Comparison of ENCODE assay signal across 21 cellular contexts in the genomic region with DNA sequence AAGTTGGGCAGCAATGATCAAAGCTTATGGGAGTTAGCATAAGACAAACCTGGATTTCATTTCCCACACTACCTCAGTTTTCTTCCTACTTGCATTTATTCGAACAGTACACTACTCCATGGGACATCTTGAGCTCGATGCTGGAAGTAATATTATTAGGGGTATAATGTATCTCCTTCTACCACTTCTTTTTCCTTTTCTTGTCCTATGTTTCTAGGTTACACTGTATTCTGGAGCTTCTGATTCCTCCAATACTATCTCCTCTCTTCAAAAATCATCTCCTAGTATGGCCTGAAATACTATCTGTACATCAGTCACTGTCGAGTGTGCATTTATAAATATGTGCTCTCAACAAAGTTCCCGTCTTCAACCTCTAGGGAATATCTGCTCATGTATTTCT.
A peak's percentile ranks its signal among the peaks of the same experiment; 100 is the strongest.
DNase-seq lines count a peak whose midpoint lies in the region; ATAC-seq, FAIRE-seq and TF ChIP-seq lines count a peak whose summit lies in the region.
"Had no signal": no experiment of that assay in that cellular context is flagged by ENCODE, and none has a peak within 500 bp of the region (broad histone marks: within the 10 kb centered on the region; RNA-seq: fewer than 3 reads in every experiment).

No MANE protein-coding gene starts in this region.

- H4K20me1 ChIP-seq in GM23338 (replicated peaks; ENCODE audit: insufficient read depth) (no peaks in the 10 kb centered on the region), K562 (replicated peaks; ENCODE audit: control insufficient read depth, insufficient read depth, low read length) (no peaks in the 10 kb centered on the region)

- peaks cover 39% of the 10 kb centered on the region for H3K4me1 Mint-ChIP-seq in GM23338

- H3K79me2 ChIP-seq in GM23338 (replicated peaks; ENCODE audit: insufficient read depth) (peaks cover 66% of the 10 kb centered on the region), K562 (ENCODE audit: control insufficient read depth, insufficient read depth, low read length) (no peaks in the 10 kb centered on the region)

- no peaks in the 10 kb centered on the region for H3F3A ChIP-seq in GM23338 (replicated peaks; ENCODE audit: low read depth)

- TF ChIP-seq RAD21 in A549 (conservative IDR thresholded peaks at IDR 0.05 in 1 of 2, IDR thresholded peaks at IDR 0.05 in 1 of 2) (no peak), K562 (CRISPR knock-in tag; conservative IDR thresholded peaks at IDR 0.05 in 1 of 2, IDR thresholded peaks at IDR 0.05 in 1 of 2) (no peak)

- H3K36me3 Mint-ChIP-seq in GM23338 (ENCODE audit: low read depth) = peaks cover 8% of the 10 kb centered on the region; the same call in 1 of the 3 replicates

- intact Hi-C loops in K562 (cut with micrococcal nuclease) = loop anchor here (5.0 kb wide), 1 partner anchor 122 kb away; no protein-coding TSS in a partner anchor

- H3K4me2 ChIP-seq in A549 (peak overlapping the region; percentile 50; the same call in 2 of the 3 replicates), GM23338 (no peak overlapping the region), K562 (ENCODE audit: insufficient read depth, low read length) (no peak overlapping the region; the same call in 1 of the 2 replicates)

- in situ Hi-C loops in K562 (cut with MboI) = no loop called here

- no peak overlapping the region for H3K4me3 Mint-ChIP-seq in GM23338
- H3K4me3 Mint-ChIP-seq: CD4-positive, alpha-beta T cell had no signal

- TF ChIP-seq CTCF in A549 (IDR thresholded peaks at IDR 0.05) = no peak
- no peak for TF ChIP-seq CTCF in GM23338 (conservative IDR thresholded peaks at IDR 0.05; ENCODE audit: low read depth in 2 of 2)
- no peak for TF ChIP-seq CTCF in K562 (IDR thresholded peaks at IDR 0.05 in 2 of 3, conservative IDR thresholded peaks at IDR 0.05 in 1 of 3; ENCODE audit: insufficient read depth in 2 of 3, low read depth in 1 of 3, low read length in 3 of 3)

- H3K9me1 ChIP-seq in K562 (ENCODE audit: control insufficient read depth, insufficient read depth, low read length) = no peaks in the 10 kb centered on the region

- H3K27me3 ChIP-seq in GM23338 (ENCODE audit: insufficient read depth) (no peaks in the 10 kb centered on the region), K562 (ENCODE audit: control insufficient read depth in 2 of 2, insufficient read depth in 2 of 2, low read length in 2 of 2) (no peaks in the 10 kb centered on the region; a peak in 1 of 5 replicates)

- BruUV-seq in K562 (replicated peaks; lab: Mats Ljungman, UMichigan) = no TSS peak

- peak overlapping the region; percentile 4; the same call in 1 of the 2 replicates for H3K27ac Mint-ChIP-seq in GM23338
- H3K27ac Mint-ChIP-seq: CD4-positive, alpha-beta T cell had no signal

- DNase-seq in A549 (ENCODE audit: low read depth in 1 of 2, low spot score in 1 of 2) (no peak), GM23338 (ENCODE audit: low spot score) (no peak), K562 (ENCODE audit: extremely low read depth in 1 of 4, low spot score in 3 of 4) (peak in 2 of 4 experiments; percentile 21 to 23), substantia nigra (lab: John Stamatoyannopoulos, UW) (no peak), GOT3 (lab: John Stamatoyannopoulos, UW) (no peak)
- DNase-seq in stimulated activated CD8-positive, alpha-beta memory T cell treated with anti-CD3 and anti-CD28 coated beads, Interleukin-4, amount 100 ng/mL, for 48 hours = no peak
- DNase-seq in stimulated activated CD4-positive, alpha-beta T cell treated with anti-CD3 and anti-CD28 coated beads, Interleukin-4, amount 100 ng/mL, for 24 hours = no peak
- DNase-seq: 8988T; Caco-2; CD4-positive, alpha-beta T cell; DMS153; DMS79; GDM1; GM23248; H7; IMR-90 had no signal

- H3K9me3 ChIP-seq in A549 (no peaks in the 10 kb centered on the region), K562 (replicated peaks; ENCODE audit: control insufficient read depth, insufficient read depth, low read depth, low read length) (no peaks in the 10 kb centered on the region)
- H3K9me3 ChIP-seq: Caco-2 had no signal

- TF ChIP-seq EP300 in A549 (IDR thresholded peaks at IDR 0.05) (no peak), K562 (IDR thresholded peaks at IDR 0.05; ENCODE audit: low read length) (no peak)

- TF ChIP-seq POLR2A in A549 (IDR thresholded peaks at IDR 0.05; ENCODE audit: low read length) = no peak
- no peak for TF ChIP-seq POLR2A in K562 (conservative IDR thresholded peaks at IDR 0.05)

- no peaks in the 10 kb centered on the region for H3K9me2 ChIP-seq in GM23338 (ENCODE audit: insufficient read depth)

- H3K4me1 ChIP-seq in A549 (peaks cover 96% of the 10 kb centered on the region), GM23338 (ENCODE audit: insufficient read depth) (peaks cover 24% of the 10 kb centered on the region), K562 (replicated peaks in 1 of 2; ENCODE audit: control insufficient read depth in 2 of 2, insufficient read depth in 2 of 2, low read length in 2 of 2) (peaks cover 0 to 53% of the 10 kb centered on the region in 2 experiments; a peak in 4 of 5 replicates)

- FAIRE-seq in A549 (lab: Jason Lieb, UNC) = no peak
- no peak for FAIRE-seq in K562 (lab: Jason Lieb, UNC)
- FAIRE-seq: GM12892, GM18507, HTR-8/SVneo had no signal

- H3K27me3 Mint-ChIP-seq in GM23338 (ENCODE audit: insufficient read depth, low read depth, poor library complexity) = no peaks in the 10 kb centered on the region
- H3K27me3 Mint-ChIP-seq: CD4-positive, alpha-beta T cell had no signal

- H2AFZ ChIP-seq in GM23338 (no peak overlapping the region), K562 (ENCODE audit: low read depth, low read length) (peak overlapping the region; percentile 9; the same call in 1 of the 2 replicates)
- H2AFZ ChIP-seq: GM23248 had no signal

- no peaks in the 10 kb centered on the region for H3K9me3 Mint-ChIP-seq in GM23338
- H3K9me3 Mint-ChIP-seq: CD4-positive, alpha-beta T cell had no signal

- POLR2A ChIA-PET in A549 (lab: Yijun Ruan, JAX) (no interaction called here), K562 (lab: Yijun Ruan, JAX) (interaction anchor here (0.8 to 3.8 kb wide), 3 partner anchors 10 to 100 kb away, joined by 3 to 14 read pairs (median 4); no protein-coding TSS in a partner anchor)

- H3K9ac ChIP-seq in K562 (ENCODE audit: insufficient read depth in 1 of 2, low read depth in 2 of 2, low read length in 2 of 2) = 0 out of 4 replicates have a peak overlapping the region, but pooled peaks of 1 of the 2 experiments have one; percentile 7
- H3K9ac ChIP-seq: GM23248 had no signal

- CTCF ChIA-PET in A549 (lab: Yijun Ruan, JAX) (interaction anchor here (1.2 to 1.9 kb wide), 3 partner anchors 11 to 125 kb away, joined by 3 to 4 read pairs (median 4); partner anchors contain the start of gene MAP7), K562 (lab: Yijun Ruan, JAX; ENCODE audit: low intra/inter-chr PET ratio) (no interaction called here)

- H3K4me3 ChIP-seq in A549 (no peak overlapping the region), GM23338 (no peak overlapping the region), K562 (no peak overlapping the region)
- H3K4me3 ChIP-seq: GM23248 had no signal

- ATAC-seq in A549 (no peak), GM23338 (no peak), K562 (peak; percentile 7; the same call in 2 of the 3 replicates)
- ATAC-seq: HCT116 had no signal

- H3K36me3 ChIP-seq in GM23338 (ENCODE audit: insufficient read depth) = no peaks in the 10 kb centered on the region
- no peaks in the 10 kb centered on the region for H3K36me3 ChIP-seq in K562 (ENCODE audit: control insufficient read depth, insufficient read depth, low read length)

- 79% methylated on average over 4 of the region's 4 CpGs for WGBS in A549 (ENCODE audit: missing lambda C conversion rate)
- WGBS in K562 (ENCODE audit: insufficient coverage, low coverage, missing lambda C conversion rate) = 22% methylated on average over 4 of the region's 4 CpGs

- H3K27ac ChIP-seq in A549 (peak overlapping the region; percentile 66 to 81), GM23338 (ENCODE audit: low read depth) (no peak overlapping the region), K562 (ENCODE audit: extremely low read depth, low read depth, low read length) (no peak overlapping the region), substantia nigra (ENCODE audit: low read depth, low read length, poor library complexity, severe bottlenecking) (peak overlapping the region; percentile 70)
- H3K27ac ChIP-seq: C4-2B, GM23248 had no signal

TF ChIP-seq in A549, 52 proteins besides CTCF, POLR2A, EP300 and RAD21:
- TF ChIP-seq RCOR1 (IDR thresholded peaks at IDR 0.05; ENCODE audit: low read depth, low read length) = no peak

TF ChIP-seq in GM23338, 12 proteins besides CTCF, POLR2A, EP300 and RAD21 (continues in another document):
- no peak for TF ChIP-seq ETS1 (IDR thresholded peaks at IDR 0.05)
- no peak for TF ChIP-seq CREB1 (CRISPR knock-in tag; IDR thresholded peaks at IDR 0.05; ENCODE audit: low read depth)
- TF ChIP-seq STAT1 (IDR thresholded peaks at IDR 0.05; ENCODE audit: unreplicated experiment) = no peak
- no peak for TF ChIP-seq NANOG (IDR thresholded peaks at IDR 0.05; ENCODE audit: borderline replicate concordance)
- no peak for TF ChIP-seq ZNF331 (CRISPR knock-in tag; IDR thresholded peaks at IDR 0.05; ENCODE audit: low read depth)
- no peak for TF ChIP-seq EZH2 (IDR thresholded peaks at IDR 0.05; ENCODE audit: low read depth, unreplicated experiment)

TF ChIP-seq in K562, 482 proteins besides CTCF, POLR2A, EP300 and RAD21 (continues in another document):
- TF ChIP-seq HEY1 (CRISPR knock-in tag; IDR thresholded peaks at IDR 0.05; ENCODE audit: borderline replicate concordance) (0 out of 2 replicates have a peak, but pooled peaks have one; percentile 17), ZNF253 (CRISPR knock-in tag; conservative IDR thresholded peaks at IDR 0.05) (no peak), KDM2B (CRISPR knock-in tag; IDR thresholded peaks at IDR 0.05) (no peak), KDM4B (IDR thresholded peaks at IDR 0.05; ENCODE audit: borderline replicate concordance in 2 of 2, low read depth in 1 of 2) (no peak), ZNF668 (CRISPR knock-in tag; IDR thresholded peaks at IDR 0.05) (0 out of 2 replicates have a peak, but pooled peaks have one; percentile 50), ZBTB17 (CRISPR knock-in tag; IDR thresholded peaks at IDR 0.05) (0 out of 2 replicates have a peak, but pooled peaks have one; percentile 41)
- TF ChIP-seq, protein P1, sequence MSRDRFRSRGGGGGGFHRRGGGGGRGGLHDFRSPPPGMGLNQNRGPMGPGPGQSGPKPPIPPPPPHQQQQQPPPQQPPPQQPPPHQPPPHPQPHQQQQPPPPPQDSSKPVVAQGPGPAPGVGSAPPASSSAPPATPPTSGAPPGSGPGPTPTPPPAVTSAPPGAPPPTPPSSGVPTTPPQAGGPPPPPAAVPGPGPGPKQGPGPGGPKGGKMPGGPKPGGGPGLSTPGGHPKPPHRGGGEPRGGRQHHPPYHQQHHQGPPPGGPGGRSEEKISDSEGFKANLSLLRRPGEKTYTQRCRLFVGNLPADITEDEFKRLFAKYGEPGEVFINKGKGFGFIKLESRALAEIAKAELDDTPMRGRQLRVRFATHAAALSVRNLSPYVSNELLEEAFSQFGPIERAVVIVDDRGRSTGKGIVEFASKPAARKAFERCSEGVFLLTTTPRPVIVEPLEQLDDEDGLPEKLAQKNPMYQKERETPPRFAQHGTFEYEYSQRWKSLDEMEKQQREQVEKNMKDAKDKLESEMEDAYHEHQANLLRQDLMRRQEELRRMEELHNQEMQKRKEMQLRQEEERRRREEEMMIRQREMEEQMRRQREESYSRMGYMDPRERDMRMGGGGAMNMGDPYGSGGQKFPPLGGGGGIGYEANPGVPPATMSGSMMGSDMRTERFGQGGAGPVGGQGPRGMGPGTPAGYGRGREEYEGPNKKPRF (IDR thresholded peaks at IDR 0.05; ENCODE audit: low read depth, low read length) = no peak

Comparison
In these comparisons a context has a peak if more than half of its experiments do, and no peak if none do; other contexts are left out.
1. H3K27ac ChIP-seq: peak in A549 (2 of 2) and substantia nigra (single experiment); none in GM23338 (single experiment) and K562 (single experiment).